11 cellular contexts compared by ENCODE assay signal in genomic region chr5:167945542-167946384, GRCh38.
A peak's percentile ranks its signal among the peaks of the same experiment; 100 is the strongest.
DNase-seq lines count a peak whose midpoint lies in the region; ATAC-seq and TF ChIP-seq lines count a peak whose summit lies in the region.
"Had no signal": no experiment of that assay in that cellular context is flagged by ENCODE, and none has a peak within 500 bp of the region (broad histone marks: within the 10 kb centered on the region; RNA-seq: fewer than 3 reads in every experiment).

No MANE protein-coding gene starts in this region.

- peak overlapping the region; percentile 83 for H3K27ac ChIP-seq in osteoblast (ENCODE audit: low read depth, low read length)
- H3K27ac ChIP-seq: C4-2B had no signal

- POLR2A ChIA-PET in Caco-2 (lab: Charles Lee), result no interaction called here

- no peaks in the 10 kb centered on the region for H3K9me3 Mint-ChIP-seq in Caco-2 (ENCODE audit: unreplicated experiment)

- H3K4me1 Mint-ChIP-seq in Caco-2 (ENCODE audit: low read depth, unreplicated experiment), result no peaks in the 10 kb centered on the region

- H3K4me2 ChIP-seq in osteoblast (ENCODE audit: insufficient read depth, low read length), result peak overlapping the region; percentile 16

- DNase-seq in Caco-2, result no peak
- peak; percentile 91 for DNase-seq in RPMI7951 (ENCODE audit: low read depth)
- DNase-seq in fibroblast of the aortic adventitia (ENCODE audit: low read depth), result peak; percentile 83
- no peak for DNase-seq in osteoblast (ENCODE audit: insufficient read length, low spot score, missing footprints)
- DNase-seq in hepatic stellate cell (ENCODE audit: low spot score), result no peak
- DNase-seq: NCI-H1092, SHP77 treated with DMSO at 0.1 percent for 48 hours had no signal

- intact Hi-C loops in Caco-2 (cut with micrococcal nuclease; ENCODE audit: unreplicated experiment), result no loop called here

- no peak for TF ChIP-seq CTCF in Caco-2 (IDR thresholded peaks at IDR 0.05; ENCODE audit: insufficient read depth in 1 of 2, low read depth in 1 of 2, low read length in 1 of 2, severe bottlenecking in 1 of 2, unreplicated experiment in 1 of 2)
- no peak for TF ChIP-seq CTCF in fibroblast of the aortic adventitia (IDR thresholded peaks at IDR 0.05; ENCODE audit: insufficient read depth, low read length)
- no peak for TF ChIP-seq CTCF in osteoblast (IDR thresholded peaks at IDR 0.05; ENCODE audit: extremely low read depth, low read depth, low read length)

- H3K27me3 Mint-ChIP-seq in Caco-2 (ENCODE audit: insufficient read depth, unreplicated experiment), result peaks cover 14% of the 10 kb centered on the region

- no peaks in the 10 kb centered on the region for H4K20me1 ChIP-seq in osteoblast (ENCODE audit: insufficient read depth, low read length)

- no peak overlapping the region for H3K4me3 Mint-ChIP-seq in Caco-2 (ENCODE audit: unreplicated experiment)

- BruUV-seq in Caco-2 (replicated peaks; lab: Mats Ljungman, UMichigan), result no TSS peak

- no peaks in the 10 kb centered on the region for H3K36me3 Mint-ChIP-seq in Caco-2 (ENCODE audit: insufficient read depth, unreplicated experiment)

- H3K36me3 ChIP-seq in Caco-2 (ENCODE audit: control insufficient read depth, insufficient read depth, low read length), result no peaks in the 10 kb centered on the region
- no peaks in the 10 kb centered on the region for H3K36me3 ChIP-seq in osteoblast (ENCODE audit: insufficient read depth, low read length)

- H3K4me1 ChIP-seq in Caco-2, result peaks cover 14% of the 10 kb centered on the region
- peaks cover 41% of the 10 kb centered on the region for H3K4me1 ChIP-seq in osteoblast (ENCODE audit: insufficient read depth, low read length)

- no peak for ATAC-seq in GM21381 (IDR thresholded peaks at IDR 0.05; ENCODE audit: unreplicated experiment)
- no peak for ATAC-seq in HG02884 (IDR thresholded peaks at IDR 0.05; ENCODE audit: unreplicated experiment)
- ATAC-seq in GM18502 (IDR thresholded peaks at IDR 0.05; ENCODE audit: poor library complexity, unreplicated experiment), result no peak

- CTCF ChIA-PET in Caco-2 (lab: Charles Lee), result no interaction called here

- peak overlapping the region; percentile 8 for H3K27ac Mint-ChIP-seq in Caco-2 (ENCODE audit: unreplicated experiment)

- H2AFZ ChIP-seq in osteoblast (ENCODE audit: low read length), result no peak overlapping the region

- H3K27me3 ChIP-seq in Caco-2 (replicated peaks; ENCODE audit: control insufficient read depth, insufficient read depth, low read length) (no peaks in the 10 kb centered on the region), osteoblast (ENCODE audit: insufficient read depth, low read length) (no peaks in the 10 kb centered on the region)

- H3K79me2 ChIP-seq in osteoblast (ENCODE audit: insufficient read depth, low read length), result no peaks in the 10 kb centered on the region

- H3K4me3 ChIP-seq in Caco-2 (ENCODE audit: low read depth, low read length) (no peak overlapping the region), fibroblast of the aortic adventitia (ENCODE audit: low read depth, low read length) (no peak overlapping the region), osteoblast (ENCODE audit: insufficient read depth, low read length) (no peak overlapping the region)

- H3K9me3 ChIP-seq in Caco-2 (no peaks in the 10 kb centered on the region), osteoblast (ENCODE audit: low read depth, low read length) (no peaks in the 10 kb centered on the region)

Comparison
In these comparisons a context has a peak if more than half of its experiments do, and no peak if none do; other contexts are left out.
1. DNase-seq: peak in RPMI7951 (single experiment) and fibroblast of the aortic adventitia (single experiment); none in Caco-2 (0 of 2), osteoblast (single experiment) and hepatic stellate cell (single experiment).